Comparison of ENCODE assay signal across 28 cellular contexts in genomic region chr2:34734042-34734441, GRCh38.
"Had no signal": no experiment of that assay in that cellular context is flagged by ENCODE, and none has a peak within 500 bp of the region (broad histone marks: within the 10 kb centered on the region; RNA-seq: fewer than 3 reads in every experiment).

No MANE protein-coding gene starts in this region.

- H3K27me3 ChIP-seq: esophagus muscularis mucosa, right atrium auricular region, upper lobe of left lung, vagina had no signal

- FAIRE-seq: bronchial epithelial cell, colon, keratinocyte had no signal

- DNase-seq: activated CD4-positive, alpha-beta T cell treated with anti-CD3 and anti-CD28 coated beads for 48 hours; activated CD4-positive, alpha-beta T cell treated with anti-CD3 and anti-CD28 coated beads, Interleukin-2, amount 50 U/mL, for 48 hours; activated CD8-positive, alpha-beta memory T cell treated with anti-CD3 and anti-CD28 coated beads for 24 hours; activated effector memory CD4-positive, alpha-beta T cell treated with Interleukin-2 at 50 U/mL for 16 hours; activated naive CD4-positive, alpha-beta T cell treated with Interleukin-2 at 50 U/mL for 16 hours; anterior cingulate cortex; dermis blood vessel endothelial cell; effector CD4-positive, alpha-beta T cell; foreskin melanocyte; left cardiac atrium; left ventricle myocardium superior; mammary epithelial cell; naive B cell; nucleus accumbens; stimulated activated CD4-positive, alpha-beta T cell treated with anti-CD3 and anti-CD28 coated beads, Interleukin-1b, Interleukin-23, amount 100 ng/mL, for 48 hours; stimulated activated CD4-positive, alpha-beta T cell treated with anti-CD3 and anti-CD28 coated beads, Interleukin-4, amount 100 ng/mL, for 4 hours; stimulated activated CD8-positive, alpha-beta memory T cell treated with anti-CD3 and anti-CD28 coated beads, Interleukin-4, amount 100 ng/mL, for 48 hours; stimulated activated naive CD8-positive, alpha-beta T cell treated with anti-CD3 and anti-CD28 coated beads, Interleukin-15, amount 100 ng/mL, for 72 hours; substantia nigra; upper lobe of left lung had no signal

- H3K4me1 ChIP-seq: esophagus muscularis mucosa, right atrium auricular region, upper lobe of left lung, vagina had no signal

- H3K4me3 ChIP-seq: esophagus muscularis mucosa, right atrium auricular region, smooth muscle cell, upper lobe of left lung, vagina had no signal

- H3K27ac ChIP-seq: esophagus muscularis mucosa, right atrium auricular region, upper lobe of left lung, vagina had no signal

- H3K9me3 ChIP-seq: esophagus muscularis mucosa, right atrium auricular region, upper lobe of left lung, vagina had no signal

- H3K4me2 ChIP-seq: smooth muscle cell had no signal

- H3K36me3 ChIP-seq: esophagus muscularis mucosa, right atrium auricular region, upper lobe of left lung, vagina had no signal

- ATAC-seq: left cardiac atrium; left ventricle myocardium superior; stimulated activated memory B cell treated with anti-CD40 and anti-IgM and Interleukin-4, amounts not matched to agents 10 μg/mL and 1 μg/mL and 100 μg/mL, for 72 hours; stimulated activated naive CD8-positive, alpha-beta T cell treated with anti-CD3 and anti-CD28 coated beads, Interleukin-15, amount 100 ng/mL, for 72 hours had no signal
